Comparison of ENCODE assay signal across 2 cellular contexts in genomic region chr3:62367735-62368704, GRCh38.
TF ChIP-seq lines count a peak whose summit lies in the region.

No MANE protein-coding gene starts in this region.

TF ChIP-seq in HepG2, 621 proteins besides CTCF, POLR2A, EP300 and RAD21:
- TF ChIP-seq ZBTB3 (CRISPR knock-in tag; IDR thresholded peaks at IDR 0.05; ENCODE audit: borderline replicate concordance, low read depth) (no peak), ATF7 (IDR thresholded peaks at IDR 0.05) (no peak), ATF7 (CRISPR knock-in tag; IDR thresholded peaks at IDR 0.05) (no peak), ZNF629 (CRISPR knock-in tag; conservative IDR thresholded peaks at IDR 0.05) (peak; percentile 37; the same call in 1 of the 2 replicates), MEF2D (CRISPR knock-in tag; IDR thresholded peaks at IDR 0.05) (no peak)

TF ChIP-seq in H1, 55 proteins besides CTCF, POLR2A, EP300 and RAD21:
- TF ChIP-seq ZNF274 (IDR thresholded peaks at IDR 0.05; ENCODE audit: borderline replicate concordance, extremely low read depth, low read length) (no peak), ASH2L (IDR thresholded peaks at IDR 0.05; ENCODE audit: low read length) (peak; percentile 25), NANOG (IDR thresholded peaks at IDR 0.05; ENCODE audit: insufficient read depth, low read depth, low read length, poor library complexity, severe bottlenecking) (no peak), KDM4A (IDR thresholded peaks at IDR 0.05; ENCODE audit: low read depth, low read length, severe bottlenecking) (no peak), CTBP2 (IDR thresholded peaks at IDR 0.05; ENCODE audit: borderline replicate concordance, insufficient read depth, insufficient read length, low read length) (no peak), CHD7 (IDR thresholded peaks at IDR 0.05; ENCODE audit: insufficient replicate concordance, low read length) (no peak), HDAC2 (IDR thresholded peaks at IDR 0.05; ENCODE audit: borderline replicate concordance in 1 of 2, low read depth in 2 of 2, low read length in 2 of 2) (peak in 1 of 2 experiments; percentile 98; a peak in 2 of 4 replicates), KDM1A (IDR thresholded peaks at IDR 0.05; ENCODE audit: borderline replicate concordance, low read length) (peak; percentile 95), SUZ12 (IDR thresholded peaks at IDR 0.05; ENCODE audit: low read length) (peak; percentile 62; the same call in 1 of the 2 replicates), EZH2 (IDR thresholded peaks at IDR 0.05; ENCODE audit: low read depth, low read length, severe bottlenecking) (peak; percentile 59)
